Comparison of ENCODE assay signal across 1 cellular context in genomic region chr1:92786298-92786901, GRCh38.
A peak's percentile ranks its signal among the peaks of the same experiment; 100 is the strongest.
TF ChIP-seq lines count a peak whose summit lies in the region.

No MANE protein-coding gene starts in this region.

TF ChIP-seq in K562, 482 proteins besides CTCF, POLR2A, EP300 and RAD21 (continues in another document):
- TF ChIP-seq MCM5 (IDR thresholded peaks at IDR 0.05; ENCODE audit: low read depth) (no peak), PTRF (tag; IDR thresholded peaks at IDR 0.05) (no peak), ZNF140 (CRISPR knock-in tag; IDR thresholded peaks at IDR 0.05) (no peak), PKNOX1 (IDR thresholded peaks at IDR 0.05) (peak; percentile 29), ZBTB43 (CRISPR knock-in tag; IDR thresholded peaks at IDR 0.05) (no peak), NUFIP1 (IDR thresholded peaks at IDR 0.05; ENCODE audit: partially characterized antibody) (no peak), ESRRB (CRISPR knock-in tag; IDR thresholded peaks at IDR 0.05; ENCODE audit: borderline replicate concordance) (no peak), DNMT1 (IDR thresholded peaks at IDR 0.05) (0 out of 2 replicates have a peak, but pooled peaks have one; percentile 19), RBM22 (IDR thresholded peaks at IDR 0.05; ENCODE audit: low read depth, low read length, poor library complexity, severe bottlenecking) (no peak), CHD4 (IDR thresholded peaks at IDR 0.05; ENCODE audit: insufficient read depth, insufficient replicate concordance, low read depth, low read length, poor library complexity, severe bottlenecking) (no peak), DPF2 (IDR thresholded peaks at IDR 0.05) (peak; percentile 71), MAFK (IDR thresholded peaks at IDR 0.05; ENCODE audit: low read length) (peak; percentile 52), FOXK2 (conservative IDR thresholded peaks at IDR 0.05 in 1 of 2, IDR thresholded peaks at IDR 0.05 in 1 of 2; ENCODE audit: low read depth in 2 of 2) (peak in 1 of 2 experiments; percentile 48; a peak in 1 of 4 replicates), ZBTB1 (CRISPR knock-in tag; IDR thresholded peaks at IDR 0.05; ENCODE audit: borderline replicate concordance, low read depth) (no peak), DEAF1 (CRISPR knock-in tag; IDR thresholded peaks at IDR 0.05) (no peak), NFXL1 (CRISPR knock-in tag; IDR thresholded peaks at IDR 0.05) (no peak), HMBOX1 (IDR thresholded peaks at IDR 0.05) (peak; percentile 97), TAL1 (IDR thresholded peaks at IDR 0.05) (peak; percentile 31; the same call in 1 of the 2 replicates), ARID1B (IDR thresholded peaks at IDR 0.05) (peak; percentile 74), FOXA3 (CRISPR knock-in tag; conservative IDR thresholded peaks at IDR 0.05 in 1 of 2, IDR thresholded peaks at IDR 0.05 in 1 of 2) (no peak), HEY1 (CRISPR knock-in tag; IDR thresholded peaks at IDR 0.05; ENCODE audit: borderline replicate concordance) (no peak), PREB (CRISPR knock-in tag; IDR thresholded peaks at IDR 0.05) (no peak), JUN (IDR thresholded peaks at IDR 0.05; ENCODE audit: borderline replicate concordance, low read depth, low read length) (no peak), JUN (CRISPR knock-in tag; IDR thresholded peaks at IDR 0.05; ENCODE audit: borderline replicate concordance) (no peak), ESRRA (IDR thresholded peaks at IDR 0.05; ENCODE audit: borderline replicate concordance, low read depth) (peak; percentile 46; the same call in 1 of the 2 replicates), ATF2 (CRISPR knock-in tag; IDR thresholded peaks at IDR 0.05) (no peak), PBX2 (CRISPR knock-in tag; IDR thresholded peaks at IDR 0.05; ENCODE audit: low read depth) (no peak), PBX2 (tag; conservative IDR thresholded peaks at IDR 0.05; ENCODE audit: low read depth) (no peak), HDAC1 (IDR thresholded peaks at IDR 0.05) (0 out of 4 replicates have a peak, but pooled peaks of 1 of the 2 experiments have one; percentile 35), ZNF165 (CRISPR knock-in tag; IDR thresholded peaks at IDR 0.05; ENCODE audit: borderline replicate concordance) (no peak), THRA (IDR thresholded peaks at IDR 0.05) (no peak), NCOA6 (IDR thresholded peaks at IDR 0.05) (no peak), ZNF316 (IDR thresholded peaks at IDR 0.05) (peak; percentile 91), ZZZ3 (IDR thresholded peaks at IDR 0.05) (no peak), CBFA2T3 (IDR thresholded peaks at IDR 0.05) (peak; percentile 52; the same call in 1 of the 2 replicates), STAT6 (CRISPR knock-in tag; IDR thresholded peaks at IDR 0.05) (0 out of 2 replicates have a peak, but pooled peaks have one; percentile 56), KDM2B (CRISPR knock-in tag; IDR thresholded peaks at IDR 0.05) (no peak), SMARCA5 (IDR thresholded peaks at IDR 0.05) (0 out of 2 replicates have a peak, but pooled peaks have one; percentile 13), MTA1 (IDR thresholded peaks at IDR 0.05; ENCODE audit: borderline replicate concordance) (peak; percentile 49; the same call in 1 of the 2 replicates), KDM1A (IDR thresholded peaks at IDR 0.05) (peak in 1 of 2 experiments; percentile 26; a peak in 1 of 4 replicates), ZNF707 (CRISPR knock-in tag; conservative IDR thresholded peaks at IDR 0.05) (no peak), MAFG (tag; conservative IDR thresholded peaks at IDR 0.05) (peak; percentile 78), ELK1 (CRISPR knock-in tag; IDR thresholded peaks at IDR 0.05) (no peak), ZBTB5 (IDR thresholded peaks at IDR 0.05) (no peak; the same call in 1 of the 2 replicates), MTA2 (IDR thresholded peaks at IDR 0.05; ENCODE audit: low read depth) (peak; percentile 46)
